15 cellular contexts compared by ENCODE assay signal in the genomic region with DNA sequence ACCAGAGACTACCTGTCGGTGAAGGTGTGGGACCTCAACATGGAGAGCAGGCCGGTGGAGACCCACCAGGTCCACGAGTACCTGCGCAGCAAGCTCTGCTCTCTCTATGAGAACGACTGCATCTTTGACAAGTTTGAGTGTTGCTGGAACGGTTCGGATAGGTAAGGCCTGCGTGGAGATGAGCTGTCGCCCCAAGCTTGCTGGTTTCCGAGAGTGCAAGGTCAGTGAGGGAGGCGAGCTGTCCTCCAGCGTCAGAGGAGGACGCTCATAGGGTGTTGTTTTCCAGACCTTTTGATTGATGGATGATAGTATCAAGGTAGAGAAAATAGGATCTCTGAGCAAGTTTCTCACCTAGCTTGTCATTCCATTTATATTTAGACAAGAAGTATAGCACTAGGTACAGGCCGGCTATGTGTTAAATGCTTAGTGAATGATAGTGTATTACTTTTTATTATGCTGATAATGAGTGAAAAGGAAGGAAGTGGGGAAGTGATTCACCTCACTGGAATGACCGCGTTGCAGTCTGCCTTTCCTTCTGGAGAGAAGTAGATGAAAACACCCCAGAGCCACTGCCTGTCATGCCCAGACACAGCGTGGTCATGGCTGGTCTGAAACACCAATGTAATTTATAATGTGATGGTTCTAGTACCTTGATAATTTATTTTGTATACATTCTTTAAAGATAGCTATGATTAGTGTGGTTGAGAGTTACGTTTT. TPM values are rescaled to one million over a fixed set of nuclear protein-coding genes. Genes with fewer than 3 reads are reported as not detected.
A peak's percentile ranks its signal among the peaks of the same experiment; 100 is the strongest.
DNase-seq lines count a peak whose midpoint lies in the region; ATAC-seq and TF ChIP-seq lines count a peak whose summit lies in the region.
"Had no signal": no experiment of that assay in that cellular context is flagged by ENCODE, and none has a peak within 500 bp of the region (broad histone marks: within the 10 kb centered on the region; RNA-seq: fewer than 3 reads in every experiment).

No MANE protein-coding gene starts in this region.

- ATAC-seq in activated CD4-positive, alpha-beta T cell treated with anti-CD3 and anti-CD28 coated beads for 36 hours: no peak
- ATAC-seq in esophagus mucosa: peak; percentile 53
- no peak for ATAC-seq in HG03025 (IDR thresholded peaks at IDR 0.05; ENCODE audit: low FRiP score, unreplicated experiment)

- DNase-seq in activated CD4-positive, alpha-beta T cell treated with anti-CD3 and anti-CD28 coated beads for 36 hours: no peak
- no peak for DNase-seq in activated CD4-positive, alpha-beta T cell treated with anti-CD3 and anti-CD28 coated beads, Interleukin-2, amount 10 ng/mL, durations not matched to agents 24 days and 14 days
- peak; percentile 94 for DNase-seq in RWPE1 (ENCODE audit: low spot score)
- no peak for DNase-seq in prostate gland (ENCODE audit: low spot score)
- no peak for DNase-seq in type B pancreatic cell (ENCODE audit: extremely low spot score, unreplicated experiment)
- DNase-seq: activated T-cell treated with anti-CD3 and anti-CD28 coated beads, Interleukin-2, amount 50 U/mL, for 1 hour; immature natural killer cell; Karpas-422; NCI-H748 treated with DMSO at 0.1 percent for 48 hours had no signal

- H3K4me1 ChIP-seq in skeletal muscle satellite cell (ENCODE audit: control insufficient read depth, insufficient read depth, low read length): peaks cover 44% of the 10 kb centered on the region
- no peaks in the 10 kb centered on the region for H3K4me1 ChIP-seq in prostate gland (replicated peaks)
- H3K4me1 ChIP-seq: tibial nerve had no signal

- H3K27ac ChIP-seq in RWPE1 (peak overlapping the region; percentile 97), prostate gland (no peak overlapping the region)
- H3K27ac ChIP-seq: ovary, tibial nerve had no signal

- peak overlapping the region; percentile 17 for H3K27ac Mint-ChIP-seq in activated CD4-positive, alpha-beta T cell treated with anti-CD3 and anti-CD28 coated beads for 36 hours
- no peak overlapping the region for H3K27ac Mint-ChIP-seq in activated CD4-positive, alpha-beta T cell treated with anti-CD3 and anti-CD28 coated beads, Interleukin-2, amount 10 ng/mL, durations not matched to agents 24 days and 14 days
- no peak overlapping the region for H3K27ac Mint-ChIP-seq in type B pancreatic cell
- H3K27ac Mint-ChIP-seq: dendritic cell treated with granulocyte-macrophage colony-stimulating factor and Interleukin-4, amounts not matched to agents 40 ng/mL and 50 ng/mL, for 4 days; immature natural killer cell had no signal

- H3K27me3 Mint-ChIP-seq in activated CD4-positive, alpha-beta T cell treated with anti-CD3 and anti-CD28 coated beads for 36 hours: no peaks in the 10 kb centered on the region
- no peaks in the 10 kb centered on the region for H3K27me3 Mint-ChIP-seq in activated CD4-positive, alpha-beta T cell treated with anti-CD3 and anti-CD28 coated beads, Interleukin-2, amount 10 ng/mL, durations not matched to agents 24 days and 14 days
- H3K27me3 Mint-ChIP-seq in type B pancreatic cell: no peaks in the 10 kb centered on the region
- H3K27me3 Mint-ChIP-seq: dendritic cell treated with granulocyte-macrophage colony-stimulating factor and Interleukin-4, amounts not matched to agents 40 ng/mL and 50 ng/mL, for 4 days had no signal

- WGBS in prostate gland: 92% methylated on average over 18 of the region's 18 CpGs

- H3K36me3 ChIP-seq in skeletal muscle satellite cell (ENCODE audit: insufficient read depth, low read length) (peaks cover 60% of the 10 kb centered on the region), prostate gland (peaks cover 0 to 12% of the 10 kb centered on the region in 2 donors)
- H3K36me3 ChIP-seq: ovary had no signal

- no peaks in the 10 kb centered on the region for H3K4me1 Mint-ChIP-seq in activated CD4-positive, alpha-beta T cell treated with anti-CD3 and anti-CD28 coated beads for 36 hours
- H3K4me1 Mint-ChIP-seq in activated CD4-positive, alpha-beta T cell treated with anti-CD3 and anti-CD28 coated beads, Interleukin-2, amount 10 ng/mL, durations not matched to agents 24 days and 14 days: peaks cover 4% of the 10 kb centered on the region
- H3K4me1 Mint-ChIP-seq in type B pancreatic cell (ENCODE audit: unreplicated experiment): no peaks in the 10 kb centered on the region

- peak overlapping the region; percentile 55 for H3K4me2 ChIP-seq in skeletal muscle satellite cell (ENCODE audit: low read length)

- H3K9ac ChIP-seq in skeletal muscle satellite cell (ENCODE audit: low read depth, low read length): peak overlapping the region; percentile 29

- CTCF ChIA-PET in activated CD4-positive, alpha-beta T cell treated with anti-CD3 and anti-CD28 coated beads for 36 hours (lab: Charles Lee): interaction anchor here (0.5 to 0.6 kb wide), 2 partner anchors 43 to 1773 kb away, joined by 3 to 4 read pairs; no protein-coding TSS in a partner anchor
- CTCF ChIA-PET in RWPE1 (lab: Yijun Ruan, JAX): interaction anchor here (0.5 to 1.6 kb wide), 2 partner anchors 76 to 87 kb away, joined by 3 to 5 read pairs; no protein-coding TSS in a partner anchor

- no peaks in the 10 kb centered on the region for H3K9me3 Mint-ChIP-seq in activated CD4-positive, alpha-beta T cell treated with anti-CD3 and anti-CD28 coated beads for 36 hours (ENCODE audit: low read depth)
- no peaks in the 10 kb centered on the region for H3K9me3 Mint-ChIP-seq in activated CD4-positive, alpha-beta T cell treated with anti-CD3 and anti-CD28 coated beads, Interleukin-2, amount 10 ng/mL, durations not matched to agents 24 days and 14 days
- no peaks in the 10 kb centered on the region for H3K9me3 Mint-ChIP-seq in type B pancreatic cell
- H3K9me3 Mint-ChIP-seq: dendritic cell treated with granulocyte-macrophage colony-stimulating factor and Interleukin-4, amounts not matched to agents 40 ng/mL and 50 ng/mL, for 4 days; immature natural killer cell had no signal

- TF ChIP-seq CTCF in RWPE1 (conservative IDR thresholded peaks at IDR 0.05; ENCODE audit: low read depth) (no peak), prostate gland (IDR thresholded peaks at IDR 0.05) (no peak), type B pancreatic cell (conservative IDR thresholded peaks at IDR 0.05) (no peak)

- H3K4me3 Mint-ChIP-seq in activated CD4-positive, alpha-beta T cell treated with anti-CD3 and anti-CD28 coated beads for 36 hours: no peak overlapping the region
- H3K4me3 Mint-ChIP-seq in activated CD4-positive, alpha-beta T cell treated with anti-CD3 and anti-CD28 coated beads, Interleukin-2, amount 10 ng/mL, durations not matched to agents 24 days and 14 days: no peak overlapping the region
- no peak overlapping the region for H3K4me3 Mint-ChIP-seq in type B pancreatic cell
- H3K4me3 Mint-ChIP-seq: dendritic cell treated with granulocyte-macrophage colony-stimulating factor and Interleukin-4, amounts not matched to agents 40 ng/mL and 50 ng/mL, for 4 days; immature natural killer cell had no signal

- H3K27me3 ChIP-seq in skeletal muscle satellite cell (ENCODE audit: control insufficient read depth, insufficient read depth, low read length) (no peaks in the 10 kb centered on the region), prostate gland (replicated peaks; ENCODE audit: insufficient read depth) (no peaks in the 10 kb centered on the region)
- H3K27me3 ChIP-seq: ovary, tibial nerve had no signal

- no peaks in the 10 kb centered on the region for H3K9me3 ChIP-seq in skeletal muscle satellite cell (replicated peaks; ENCODE audit: low read length)
- no peaks in the 10 kb centered on the region for H3K9me3 ChIP-seq in prostate gland
- H3K9me3 ChIP-seq: ovary, tibial nerve had no signal

- no peak for TF ChIP-seq POLR2A in prostate gland (IDR thresholded peaks at IDR 0.05)

- H3K36me3 Mint-ChIP-seq in activated CD4-positive, alpha-beta T cell treated with anti-CD3 and anti-CD28 coated beads for 36 hours (ENCODE audit: low read depth): peaks cover 52% of the 10 kb centered on the region
- peaks cover 55% of the 10 kb centered on the region for H3K36me3 Mint-ChIP-seq in activated CD4-positive, alpha-beta T cell treated with anti-CD3 and anti-CD28 coated beads, Interleukin-2, amount 10 ng/mL, durations not matched to agents 24 days and 14 days (ENCODE audit: low read depth)
- peaks cover 42% of the 10 kb centered on the region for H3K36me3 Mint-ChIP-seq in type B pancreatic cell

- POLR2A ChIA-PET in activated CD4-positive, alpha-beta T cell treated with anti-CD3 and anti-CD28 coated beads for 36 hours (lab: Charles Lee): no interaction called here
- POLR2A ChIA-PET in RWPE1 (lab: Yijun Ruan, JAX; ENCODE audit: low non-redundant PET): no interaction called here

- intact Hi-C loops in activated CD4-positive, alpha-beta T cell treated with anti-CD3 and anti-CD28 coated beads for 36 hours (cut with DNase I, micrococcal nuclease): no loop called here
- intact Hi-C loops in activated CD4-positive, alpha-beta T cell treated with anti-CD3 and anti-CD28 coated beads, Interleukin-2, amount 10 ng/mL, durations not matched to agents 24 days and 14 days (cut with micrococcal nuclease): no loop called here
- intact Hi-C loops in prostate gland (cut with DNase I): no loop called here

- H3K4me3 ChIP-seq in skeletal muscle satellite cell (ENCODE audit: low read length) (peak overlapping the region; percentile 38), prostate gland (no peak overlapping the region)
- H3K4me3 ChIP-seq: ovary, tibial nerve had no signal

RNA-seq across cellular contexts. Expression of gene BNIP3, which starts 33.9 kb away (rescaled TPM):
- total RNA-seq in activated CD4-positive, alpha-beta T cell treated with anti-CD3 and anti-CD28 coated beads for 36 hours: 100 to 1,000 TPM; 200 to 256 TPM
- 94.4 and 95.1 TPM in 2 replicates for total RNA-seq in activated CD4-positive, alpha-beta T cell treated with anti-CD3 and anti-CD28 coated beads, Interleukin-2, amount 10 ng/mL, durations not matched to agents 24 days and 14 days
- total RNA-seq in esophagus mucosa (30.0 TPM), prostate gland (100 to 1,000 TPM; 148 to 325 TPM), type B pancreatic cell (ENCODE audit: low replicate concordance) (24.2 and 30.2 TPM in 2 replicates)
- total RNA-seq in skeletal muscle satellite cell (2012; rRNA removed): 239 and 396 TPM in 2 replicates

RNA-seq across cellular contexts. Expression of gene PPP2R2D, which starts 47.0 kb away (rescaled TPM):
- total RNA-seq in activated CD4-positive, alpha-beta T cell treated with anti-CD3 and anti-CD28 coated beads for 36 hours: 10 to 100 TPM; 30.0 to 39.3 TPM
- total RNA-seq in activated CD4-positive, alpha-beta T cell treated with anti-CD3 and anti-CD28 coated beads, Interleukin-2, amount 10 ng/mL, durations not matched to agents 24 days and 14 days: 33.2 and 36.2 TPM in 2 replicates
- total RNA-seq in esophagus mucosa (14.1 TPM), prostate gland (10 to 100 TPM; 37.0 to 55.2 TPM), type B pancreatic cell (ENCODE audit: low replicate concordance) (36.6 and 38.1 TPM in 2 replicates)
- total RNA-seq in skeletal muscle satellite cell (2012; rRNA removed): 21.8 and 22.5 TPM in 2 replicates
